Comparison of ENCODE assay signal across 11 cellular contexts in genomic region chr2:203690110-203691047, GRCh38. TPM values are rescaled to one million over a fixed set of nuclear protein-coding genes. Genes with fewer than 3 reads are reported as not detected.
DNase-seq lines count a peak whose midpoint lies in the region; ATAC-seq, FAIRE-seq and TF ChIP-seq lines count a peak whose summit lies in the region.
"Had no signal": no experiment of that assay in that cellular context is flagged by ENCODE, and none has a peak within 500 bp of the region (broad histone marks: within the 10 kb centered on the region; RNA-seq: fewer than 3 reads in every experiment).

No MANE protein-coding gene starts in this region.

- BruUV-seq in IMR-90 (replicated peaks; lab: Mats Ljungman, UMichigan) = no TSS peak

- no peaks in the 10 kb centered on the region for H3K79me1 ChIP-seq in IMR-90 (ENCODE audit: low read depth in 1 of 2, low read length in 2 of 2)

- H2BK5ac ChIP-seq in IMR-90 (ENCODE audit: low read depth, low read length, poor library complexity, severe bottlenecking) = no peak overlapping the region

- H3K27ac Mint-ChIP-seq in activated T-cell treated with anti-CD3 and anti-CD28 coated beads, Interleukin-2, amount 50 U/mL, for 24 hours = peak overlapping the region; percentile 26
- no peak overlapping the region for H3K27ac Mint-ChIP-seq in activated T-cell treated with anti-CD3 and anti-CD28 coated beads, Interleukin-2, amount 50 U/mL, for 72 hours

- no peak overlapping the region for H3K23ac ChIP-seq in IMR-90 (ENCODE audit: low read depth, low read length)

- H4K8ac ChIP-seq in IMR-90 (ENCODE audit: low read depth in 2 of 2, low read length in 2 of 2) = no peak overlapping the region

- WGBS in IMR-90 (ENCODE audit: extremely low coverage in 2 of 2, insufficient read length in 1 of 2), 2 experiments = no CpG with 5 or more reads among the region's 9 CpGs
- WGBS in small intestine, 3 donors = 56 to 74% (median 61%) methylated on average over 9 of the region's 9 CpGs

- no peak overlapping the region for H3K4me3 Mint-ChIP-seq in activated T-cell treated with anti-CD3 and anti-CD28 coated beads, Interleukin-2, amount 50 U/mL, for 24 hours
- no peak overlapping the region for H3K4me3 Mint-ChIP-seq in activated T-cell treated with anti-CD3 and anti-CD28 coated beads, Interleukin-2, amount 50 U/mL, for 72 hours

- FAIRE-seq in small intestine (lab: Jason Lieb, UNC) = no peak
- FAIRE-seq: endometrium had no signal

- H3K4me1 ChIP-seq in IMR-90 (ENCODE audit: control insufficient read depth, insufficient read depth, low read length) = peaks cover 12% of the 10 kb centered on the region; the same call in 1 of the 2 replicates
- H3K4me1 ChIP-seq in small intestine (ENCODE audit: control insufficient read depth in 2 of 2, insufficient read depth in 1 of 2, low read depth in 1 of 2, low read length in 1 of 2) = peaks cover 5 to 8% of the 10 kb centered on the region in 2 donors

- dilution Hi-C loops in IMR-90 (cut with HindIII; ENCODE audit: low sequenced_read_pairs, unreplicated experiment) = no loop called here

- no peak overlapping the region for H2AFZ ChIP-seq in IMR-90 (replicated peaks; ENCODE audit: low read length, poor library complexity)

- H3K4me2 ChIP-seq in IMR-90 (ENCODE audit: low read depth, low read length) = no peak overlapping the region

- peaks cover 28% of the 10 kb centered on the region for H3K4me1 Mint-ChIP-seq in activated T-cell treated with anti-CD3 and anti-CD28 coated beads, Interleukin-2, amount 50 U/mL, for 24 hours (ENCODE audit: low read depth)
- H3K4me1 Mint-ChIP-seq in activated T-cell treated with anti-CD3 and anti-CD28 coated beads, Interleukin-2, amount 50 U/mL, for 72 hours (ENCODE audit: low read depth) = peaks cover 34% of the 10 kb centered on the region

- no peaks in the 10 kb centered on the region for H4K20me1 ChIP-seq in IMR-90 (ENCODE audit: insufficient read depth, low read length)

- H3K27me3 ChIP-seq in IMR-90 (ENCODE audit: control insufficient read depth, insufficient read depth, low read length) = no peaks in the 10 kb centered on the region
- H3K27me3 ChIP-seq in small intestine (ENCODE audit: control insufficient read depth in 2 of 2, insufficient read depth in 2 of 2, low read length in 2 of 2) = no peaks in the 10 kb centered on the region

- no peaks in the 10 kb centered on the region for H3K9me3 ChIP-seq in IMR-90 (ENCODE audit: control insufficient read depth, insufficient read depth, low read length)
- H3K9me3 ChIP-seq in small intestine (ENCODE audit: control insufficient read depth, low read depth) = no peaks in the 10 kb centered on the region

- TF ChIP-seq POLR2A in IMR-90 (IDR thresholded peaks at IDR 0.05; ENCODE audit: low read depth, low read length) = no peak

- H3K27ac ChIP-seq in IMR-90 (ENCODE audit: insufficient read depth, low read length) (no peak overlapping the region), small intestine (ENCODE audit: low read depth in 1 of 2, low read length in 1 of 2) (peak overlapping the region; percentile 5 to 19)

- DNase-seq in activated T-cell treated with anti-CD3 and anti-CD28 coated beads, Interleukin-2, amount 50 U/mL, for 24 hours = no peak
- no peak for DNase-seq in activated T-cell treated with anti-CD3 and anti-CD28 coated beads, Interleukin-2, amount 50 U/mL, for 72 hours
- peak; percentile 38 for DNase-seq in IMR-90
- DNase-seq in fibroblast of peridontal ligament (ENCODE audit: extremely low read depth) = peak; percentile 71
- peak; percentile 30 for DNase-seq in small intestine
- DNase-seq in mucosa of gallbladder (ENCODE audit: low spot score) = no peak
- DNase-seq in inferior parietal cortex (ENCODE audit: extremely low spot score) = no peak
- DNase-seq in stimulated activated CD4-positive, alpha-beta T cell treated with anti-CD3 and anti-CD28 coated beads, Interleukin-2, amount 100 ng/mL, for 48 hours = no peak
- DNase-seq: activated naive CD4-positive, alpha-beta T cell; NK-92 treated with Interleukin-12 subunit alpha and Interleukin-12 subunit beta, amount 100 ng/mL, for 24 hours had no signal

- no peak for TF ChIP-seq RAD21 in IMR-90 (IDR thresholded peaks at IDR 0.05; ENCODE audit: low read length)

- no peak overlapping the region for H2AK5ac ChIP-seq in IMR-90 (ENCODE audit: low read depth, low read length)

- no peak overlapping the region for H2BK120ac ChIP-seq in IMR-90 (ENCODE audit: low read depth, low read length)

- 0 out of 2 replicates have a peak overlapping the region, but pooled peaks have one; percentile 8 for H3K14ac ChIP-seq in IMR-90 (replicated peaks; ENCODE audit: low read depth, low read length)

- H3K9me1 ChIP-seq in IMR-90 (ENCODE audit: insufficient read depth, low read length) = peaks cover 7% of the 10 kb centered on the region; the same call in 1 of the 2 replicates

- H3K9me3 Mint-ChIP-seq in activated T-cell treated with anti-CD3 and anti-CD28 coated beads, Interleukin-2, amount 50 U/mL, for 24 hours = no peaks in the 10 kb centered on the region
- no peaks in the 10 kb centered on the region for H3K9me3 Mint-ChIP-seq in activated T-cell treated with anti-CD3 and anti-CD28 coated beads, Interleukin-2, amount 50 U/mL, for 72 hours

- H3K27me3 Mint-ChIP-seq in activated T-cell treated with anti-CD3 and anti-CD28 coated beads, Interleukin-2, amount 50 U/mL, for 24 hours = no peaks in the 10 kb centered on the region
- H3K27me3 Mint-ChIP-seq in activated T-cell treated with anti-CD3 and anti-CD28 coated beads, Interleukin-2, amount 50 U/mL, for 72 hours (ENCODE audit: low read depth) = no peaks in the 10 kb centered on the region

- H3K4me3 ChIP-seq in IMR-90 (ENCODE audit: insufficient read depth, low read depth, low read length) (no peak overlapping the region), small intestine (ENCODE audit: low read depth in 1 of 2, low read length in 2 of 2) (no peak overlapping the region)

- in situ Hi-C loops in IMR-90 (cut with MboI; ENCODE audit: low sequenced_read_pairs) = no loop called here

- H3K36me3 ChIP-seq in IMR-90 (ENCODE audit: control insufficient read depth, insufficient read depth, low read length) (no peaks in the 10 kb centered on the region), small intestine (ENCODE audit: control insufficient read depth in 2 of 2, insufficient read depth in 2 of 2, low read length in 2 of 2) (no peaks in the 10 kb centered on the region)

- H3K18ac ChIP-seq in IMR-90 (ENCODE audit: low read depth, low read length) = 0 out of 2 replicates have a peak overlapping the region, but pooled peaks have one; percentile 47

- H3K9ac ChIP-seq in IMR-90 (ENCODE audit: low read depth, low read length) = no peak overlapping the region

- intact Hi-C loops in IMR-90 (cut with micrococcal nuclease) = no loop called here

- H2AK9ac ChIP-seq in IMR-90 (replicated peaks; ENCODE audit: low read depth, low read length, poor library complexity) = no peak overlapping the region

- no peak for TF ChIP-seq CTCF in IMR-90 (conservative IDR thresholded peaks at IDR 0.05; ENCODE audit: low read depth, low read length)

- no peak overlapping the region for H4K91ac ChIP-seq in IMR-90 (ENCODE audit: insufficient read depth, low read depth, low read length)

- no peak overlapping the region for H4K5ac ChIP-seq in IMR-90 (ENCODE audit: low read depth, low read length)

- no peak overlapping the region for H3K56ac ChIP-seq in IMR-90 (ENCODE audit: extremely low read depth, insufficient read depth, low read length)

- H2BK15ac ChIP-seq in IMR-90 (ENCODE audit: low read depth, low read length) = no peak overlapping the region; the same call in 2 of the 3 replicates

- no peak for ATAC-seq in activated T-cell treated with anti-CD3 and anti-CD28 coated beads, Interleukin-2, amount 50 U/mL, for 72 hours (replicated peaks in 1 of 2)
- ATAC-seq in IMR-90 (ENCODE audit: low read depth) = no peak

- H3K36me3 Mint-ChIP-seq in activated T-cell treated with anti-CD3 and anti-CD28 coated beads, Interleukin-2, amount 50 U/mL, for 24 hours (ENCODE audit: low read depth) = no peaks in the 10 kb centered on the region
- peaks cover 0 to 4% of the 10 kb centered on the region in 2 donors for H3K36me3 Mint-ChIP-seq in activated T-cell treated with anti-CD3 and anti-CD28 coated beads, Interleukin-2, amount 50 U/mL, for 72 hours (ENCODE audit: insufficient read depth in 2 of 2)

- CTCF ChIA-PET in IMR-90 (lab: Yijun Ruan, JAX) = no interaction called here

- no peak overlapping the region for H2BK20ac ChIP-seq in IMR-90 (ENCODE audit: low read depth, low read length)

- H3K4ac ChIP-seq in IMR-90 (ENCODE audit: low read depth, low read length) = peak overlapping the region; percentile 11; the same call in 1 of the 2 replicates

- POLR2A ChIA-PET in IMR-90 (lab: Charles Lee; ENCODE audit: unreplicated experiment) = no interaction called here

TF ChIP-seq in IMR-90, 13 proteins besides CTCF, POLR2A, EP300 and RAD21:
- TF ChIP-seq ELK1 (IDR thresholded peaks at IDR 0.05; ENCODE audit: borderline replicate concordance, low read depth, low read length) (no peak), MAFK (IDR thresholded peaks at IDR 0.05; ENCODE audit: low read depth, low read length) (no peak), MAZ (IDR thresholded peaks at IDR 0.05; ENCODE audit: borderline replicate concordance, low read depth, low read length) (no peak), BHLHE40 (IDR thresholded peaks at IDR 0.05; ENCODE audit: low read depth, low read length) (no peak), SMC3 (IDR thresholded peaks at IDR 0.05; ENCODE audit: low read depth, low read length) (no peak), CHD1 (IDR thresholded peaks at IDR 0.05; ENCODE audit: low read depth, low read length) (no peak), CEBPB (IDR thresholded peaks at IDR 0.05; ENCODE audit: low read depth, low read length) (no peak), RFX5 (IDR thresholded peaks at IDR 0.05; ENCODE audit: low read depth, low read length) (no peak)

RNA-seq across cellular contexts. Expression of gene CD28, which starts 16.1 kb away (rescaled TPM):
- 100 to 1,000 TPM; 177 to 206 TPM for total RNA-seq in activated T-cell treated with anti-CD3 and anti-CD28 coated beads, Interleukin-2, amount 50 U/mL, for 72 hours
- not detected in 2 replicates for total RNA-seq in IMR-90 (2012; rRNA removed)
- not detected in 2 replicates for polyA plus RNA-seq in IMR-90 (2012; rRNA removed)
- not detected in 2 replicates for polyA plus RNA-seq in IMR-90 (2012; cell fraction: cytosol; rRNA removed)
- polyA plus RNA-seq in IMR-90 (2012; cell fraction: nucleus; rRNA removed; ENCODE audit: low replicate concordance) = not detected in 2 replicates
- under 1 TPM; under 0.01 to 0.31 (median 0.22) TPM for polyA plus RNA-seq in small intestine
- total RNA-seq in mucosa of gallbladder = 1.6 TPM

Comparison
In these comparisons a context has a peak if more than half of its experiments do, and no peak if none do; other contexts are left out.
1. DNase-seq: peak in IMR-90 (single experiment), fibroblast of peridontal ligament (single experiment) and small intestine (single experiment); none in activated T-cell treated with anti-CD3 and anti-CD28 coated beads, Interleukin-2, amount 50 U/mL, for 24 hours (single experiment), activated T-cell treated with anti-CD3 and anti-CD28 coated beads, Interleukin-2, amount 50 U/mL, for 72 hours (0 of 2), mucosa of gallbladder (single experiment), inferior parietal cortex (single experiment) and stimulated activated CD4-positive, alpha-beta T cell treated with anti-CD3 and anti-CD28 coated beads, Interleukin-2, amount 100 ng/mL, for 48 hours (0 of 2).
2. RNA of gene CD28, which starts 16.1 kb away (total RNA-seq): 177 to 206 TPM in activated T-cell treated with anti-CD3 and anti-CD28 coated beads, Interleukin-2, amount 50 U/mL, for 72 hours; 1.6 TPM in mucosa of gallbladder (single experiment) and not detected in IMR-90; every median in the first group is over 10 times any median in the second.